Comparison of ENCODE assay signal across 25 cellular contexts in genomic region chr4:144905286-144905685, GRCh38.
"Had no signal": no experiment of that assay in that cellular context is flagged by ENCODE, and none has a peak within 500 bp of the region (broad histone marks: within the 10 kb centered on the region; RNA-seq: fewer than 3 reads in every experiment).

No MANE protein-coding gene starts in this region.

- H3K27me3 Mint-ChIP-seq: memory B cell; natural killer cell treated with Interleukin-12 subunit alpha and Interleukin-12 subunit beta and Interleukin-15 and Interleukin-18, amount 100 ng/mL, for 72 hours had no signal

- ATAC-seq: foreskin keratinocyte; left cardiac atrium; lower lobe of right lung; natural killer cell treated with Interleukin-12 subunit alpha and Interleukin-12 subunit beta and Interleukin-15 and Interleukin-18, amount 100 ng/mL, for 72 hours had no signal

- H3K4me1 Mint-ChIP-seq: immature natural killer cell, memory B cell, neural progenitor cell had no signal

- H3K27ac ChIP-seq: dorsolateral prefrontal cortex, esophagus muscularis mucosa, foreskin keratinocyte, left ventricle myocardium inferior, lower lobe of right lung, neural progenitor cell, ovary, right atrium auricular region, sigmoid colon, stomach, transverse colon had no signal

- H3K4me1 ChIP-seq: esophagus muscularis mucosa, lower lobe of right lung, neural progenitor cell, right atrium auricular region, stomach, transverse colon had no signal

- H3K27ac Mint-ChIP-seq: immature natural killer cell; memory B cell; natural killer cell treated with Interleukin-12 subunit alpha and Interleukin-12 subunit beta and Interleukin-15 and Interleukin-18, amount 100 ng/mL, for 72 hours; neural progenitor cell had no signal

- H3K9ac ChIP-seq: neural progenitor cell had no signal

- H3K4me3 ChIP-seq: dorsolateral prefrontal cortex, esophagus muscularis mucosa, left ventricle myocardium inferior, lower lobe of right lung, neural progenitor cell, ovary, right atrium auricular region, sigmoid colon, stomach, thoracic aorta, transverse colon had no signal

- H3K36me3 Mint-ChIP-seq: immature natural killer cell; memory B cell; natural killer cell treated with Interleukin-12 subunit alpha and Interleukin-12 subunit beta and Interleukin-15 and Interleukin-18, amount 100 ng/mL, for 72 hours; neural progenitor cell had no signal

- H3K27me3 ChIP-seq: dorsolateral prefrontal cortex, esophagus muscularis mucosa, foreskin keratinocyte, neural progenitor cell, ovary, right atrium auricular region, sigmoid colon, stomach, transverse colon had no signal

- H3K4me3 Mint-ChIP-seq: immature natural killer cell; memory B cell; natural killer cell treated with Interleukin-12 subunit alpha and Interleukin-12 subunit beta and Interleukin-15 and Interleukin-18, amount 100 ng/mL, for 72 hours; neural progenitor cell had no signal

- H2AFZ ChIP-seq: neural progenitor cell had no signal

- H3K9me3 ChIP-seq: esophagus muscularis mucosa, left ventricle myocardium inferior, lower lobe of right lung, ovary, right atrium auricular region, sigmoid colon, stomach, thoracic aorta, transverse colon had no signal

- H3K36me3 ChIP-seq: esophagus muscularis mucosa, left ventricle myocardium inferior, lower lobe of right lung, neural progenitor cell, ovary, right atrium auricular region, sigmoid colon, stomach, thoracic aorta, transverse colon had no signal

- H3K4me2 ChIP-seq: neural progenitor cell had no signal

- H3K9me3 Mint-ChIP-seq: memory B cell; natural killer cell treated with Interleukin-12 subunit alpha and Interleukin-12 subunit beta and Interleukin-15 and Interleukin-18, amount 100 ng/mL, for 72 hours; neural progenitor cell had no signal

- DNase-seq: cortex of kidney; dorsolateral prefrontal cortex; effector CD8-positive, alpha-beta T cell; immature natural killer cell; kidney; left cardiac atrium; left ventricle myocardium inferior; lower lobe of right lung; midbrain; nucleus accumbens; ovary; sigmoid colon; small intestine; stimulated activated CD4-positive, alpha-beta T cell treated with anti-CD3 and anti-CD28 coated beads, Interleukin-12 subunit alpha, Interleukin-12 subunit beta, amount 100 ng/mL, for 4 hours; stimulated activated naive CD4-positive, alpha-beta T cell; stomach; substantia nigra; transverse colon had no signal
